16 cellular contexts compared by ENCODE assay signal in genomic region chr5:8826491-8826890, GRCh38.
"Had no signal": no experiment of that assay in that cellular context is flagged by ENCODE, and none has a peak within 500 bp of the region (broad histone marks: within the 10 kb centered on the region; RNA-seq: fewer than 3 reads in every experiment).

No MANE protein-coding gene starts in this region.

- H3K36me3 ChIP-seq: brain microvascular endothelial cell, neutrophil had no signal

- ATAC-seq: activated CD4-positive, CD25-positive, alpha-beta regulatory T cell treated with anti-CD3 and anti-CD28 coated beads, Interleukin-2, amount 50 U/mL, for 24 hours; left lobe of liver; stimulated activated naive CD8-positive, alpha-beta T cell treated with anti-CD3 and anti-CD28 coated beads, Interleukin-15, amount 100 ng/mL, for 72 hours had no signal

- H3K27ac ChIP-seq: neutrophil had no signal

- H3K27me3 Mint-ChIP-seq: activated naive CD8-positive, alpha-beta T cell treated with anti-CD3 and anti-CD28 coated beads, Interleukin-2, amount 10 ng/mL, durations not matched to agents 7 days and 5 days; naive B cell; stimulated activated naive CD8-positive, alpha-beta T cell treated with anti-CD3 and anti-CD28 coated beads, Interleukin-15, amount 100 ng/mL, for 72 hours had no signal

- H3K36me3 Mint-ChIP-seq: activated naive CD8-positive, alpha-beta T cell treated with anti-CD3 and anti-CD28 coated beads, Interleukin-2, amount 10 ng/mL, durations not matched to agents 7 days and 5 days; naive B cell had no signal

- DNase-seq: activated naive CD4-positive, alpha-beta T cell; activated naive CD8-positive, alpha-beta T cell treated with anti-CD3 and anti-CD28 coated beads, Interleukin-2, amount 10 ng/mL, durations not matched to agents 7 days and 5 days; activated T-cell treated with anti-CD3 and anti-CD28 coated beads for 4 hours; brain microvascular endothelial cell; dermis blood vessel endothelial cell; islet precursor cell; naive B cell; posterior cingulate gyrus; right cardiac atrium; small intestine; stimulated activated CD4-positive, alpha-beta T cell treated with anti-CD3 and anti-CD28 coated beads, Interleukin-4, amount 100 ng/mL, for 4 hours; stimulated activated CD8-positive, alpha-beta memory T cell treated with anti-CD3 and anti-CD28 coated beads, Interleukin-4, amount 100 ng/mL, for 48 hours; stimulated activated naive CD8-positive, alpha-beta T cell treated with anti-CD3 and anti-CD28 coated beads, Interleukin-15, amount 100 ng/mL, for 72 hours had no signal

- H3K27ac Mint-ChIP-seq: activated naive CD8-positive, alpha-beta T cell treated with anti-CD3 and anti-CD28 coated beads, Interleukin-2, amount 10 ng/mL, durations not matched to agents 7 days and 5 days; stimulated activated naive CD8-positive, alpha-beta T cell treated with anti-CD3 and anti-CD28 coated beads, Interleukin-15, amount 100 ng/mL, for 72 hours had no signal

- H3K4me3 Mint-ChIP-seq: activated naive CD8-positive, alpha-beta T cell treated with anti-CD3 and anti-CD28 coated beads, Interleukin-2, amount 10 ng/mL, durations not matched to agents 7 days and 5 days; naive B cell; stimulated activated naive CD8-positive, alpha-beta T cell treated with anti-CD3 and anti-CD28 coated beads, Interleukin-15, amount 100 ng/mL, for 72 hours had no signal

- H3K27me3 ChIP-seq: brain microvascular endothelial cell, neutrophil had no signal

- H3K4me1 Mint-ChIP-seq: activated naive CD8-positive, alpha-beta T cell treated with anti-CD3 and anti-CD28 coated beads, Interleukin-2, amount 10 ng/mL, durations not matched to agents 7 days and 5 days; naive B cell; stimulated activated naive CD8-positive, alpha-beta T cell treated with anti-CD3 and anti-CD28 coated beads, Interleukin-15, amount 100 ng/mL, for 72 hours had no signal

- H3K9me3 ChIP-seq: neutrophil had no signal
